ENCODE assay signal across 14 cellular contexts in the genomic region with DNA sequence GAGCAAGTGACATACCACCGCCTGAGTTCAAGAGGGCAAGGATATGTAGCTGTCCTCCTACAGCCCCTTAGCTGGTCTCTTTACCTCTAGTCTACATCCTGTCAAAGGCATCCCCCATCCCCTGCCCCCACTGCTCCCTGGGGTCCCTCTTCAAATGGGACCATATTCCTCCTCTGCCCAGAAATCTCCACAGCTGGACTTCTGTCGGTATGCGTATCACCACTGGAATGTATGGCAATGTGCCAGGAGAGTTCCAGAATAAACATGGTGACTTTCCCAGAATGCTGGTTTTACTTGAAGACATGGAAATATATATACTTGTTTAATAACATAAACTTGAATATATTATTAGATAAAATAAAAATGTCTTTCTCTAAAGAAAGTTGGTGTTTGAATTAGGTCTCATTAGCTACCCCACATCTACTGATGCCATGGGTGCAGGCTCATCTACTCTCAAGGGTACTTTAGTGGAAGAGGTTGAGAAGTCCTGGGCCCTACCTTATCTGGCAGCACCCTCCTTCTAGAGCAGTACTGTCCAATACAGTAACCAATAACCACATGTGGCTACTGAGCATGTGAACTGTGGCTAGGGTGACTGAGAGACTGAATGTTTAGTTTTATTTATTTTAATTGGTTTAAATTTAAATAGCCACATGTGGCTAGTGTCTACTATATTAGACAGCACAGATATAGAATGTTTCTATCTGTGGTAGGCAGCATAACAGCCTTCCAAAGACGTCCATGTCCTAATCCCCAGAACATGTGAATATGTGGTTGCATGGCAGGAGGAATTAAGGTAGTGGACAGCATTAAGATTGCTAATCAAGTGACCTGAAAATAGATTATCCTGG.
A peak's percentile ranks its signal among the peaks of the same experiment; 100 is the strongest.
DNase-seq lines count a peak whose midpoint lies in the region; ATAC-seq and TF ChIP-seq lines count a peak whose summit lies in the region.
"Had no signal": no experiment of that assay in that cellular context is flagged by ENCODE, and none has a peak within 500 bp of the region (broad histone marks: within the 10 kb centered on the region; RNA-seq: fewer than 3 reads in every experiment).

No MANE protein-coding gene starts in this region.

- in situ Hi-C loops in astrocyte of the spinal cord (cut with HindIII; ENCODE audit: low sequenced_read_pairs), result no loop called here

- no peak for DNase-seq in left cardiac atrium
- no peak for DNase-seq in Right ventricle myocardium superior
- DNase-seq in astrocyte of the spinal cord (ENCODE audit: low read depth, low spot score), result peak; percentile 77
- DNase-seq in glomerular endothelial cell (ENCODE audit: extremely low read depth, low read depth, low spot score), result peak; percentile 31
- DNase-seq in stromal cell of bone marrow (ENCODE audit: low read depth), result peak; percentile 21
- no peak for DNase-seq in Peyer's patch
- no peak for DNase-seq in central memory CD4-positive, alpha-beta T cell
- DNase-seq: DMS153; effector CD8-positive, alpha-beta T cell; GOT3; pancreas; stimulated activated CD4-positive, alpha-beta T cell treated with anti-CD3 and anti-CD28 coated beads, Interleukin-4, amount 100 ng/mL, for 1 hour; stimulated activated naive CD4-positive, alpha-beta T cell had no signal

- no peak overlapping the region for H3K4me3 ChIP-seq in astrocyte of the spinal cord (ENCODE audit: low read depth, low read length)
- no peak overlapping the region for H3K4me3 ChIP-seq in Peyer's patch
- H3K4me3 ChIP-seq: pancreas had no signal

- ATAC-seq in left cardiac atrium (peak; percentile 27 to 64), Right ventricle myocardium superior (ENCODE audit: poor library complexity) (no peak), GM18519 (IDR thresholded peaks at IDR 0.05; ENCODE audit: low FRiP score, unreplicated experiment) (no peak)
- ATAC-seq: pancreas had no signal

- TF ChIP-seq CTCF in astrocyte of the spinal cord (IDR thresholded peaks at IDR 0.05; ENCODE audit: low read depth, low read length) (no peak), Peyer's patch (IDR thresholded peaks at IDR 0.05) (no peak)

- no peaks in the 10 kb centered on the region for H3K9me3 ChIP-seq in Peyer's patch
- H3K9me3 ChIP-seq: pancreas had no signal

- no peaks in the 10 kb centered on the region for H3K4me1 ChIP-seq in Peyer's patch
- H3K4me1 ChIP-seq: pancreas had no signal

- no peak for TF ChIP-seq POLR2A in Peyer's patch (IDR thresholded peaks at IDR 0.05)

- intact Hi-C loops in left cardiac atrium (cut with DNase I), result no loop called here
- intact Hi-C loops in Right ventricle myocardium superior (cut with DNase I), result no loop called here

- no peaks in the 10 kb centered on the region for H3K27me3 ChIP-seq in Peyer's patch
- H3K27me3 ChIP-seq: pancreas had no signal

- H3K36me3 ChIP-seq in Peyer's patch, result no peaks in the 10 kb centered on the region
- H3K36me3 ChIP-seq: pancreas had no signal

- H3K27ac ChIP-seq in Peyer's patch, result no peak overlapping the region
- H3K27ac ChIP-seq: pancreas had no signal

Comparison
In these comparisons a context has a peak if more than half of its experiments do, and no peak if none do; other contexts are left out.
1. ATAC-seq: peak in left cardiac atrium (2 of 2); none in Right ventricle myocardium superior (single experiment) and GM18519 (single experiment).
2. DNase-seq: peak in astrocyte of the spinal cord (single experiment), glomerular endothelial cell (single experiment) and stromal cell of bone marrow (single experiment); none in left cardiac atrium (single experiment), Right ventricle myocardium superior (single experiment), Peyer's patch (0 of 3) and central memory CD4-positive, alpha-beta T cell (single experiment).